Comparison of ENCODE assay signal across 8 cellular contexts in genomic region chr11:74626130-74626529, GRCh38.
"Had no signal": no experiment of that assay in that cellular context is flagged by ENCODE, and none has a peak within 500 bp of the region (broad histone marks: within the 10 kb centered on the region; RNA-seq: fewer than 3 reads in every experiment).

No MANE protein-coding gene starts in this region.

- DNase-seq: H9, HCEC 1CT, HFFc6, KG1 had no signal

- H3K27me3 Mint-ChIP-seq: IgD-negative memory B cell had no signal

- H3K4me1 Mint-ChIP-seq: GM23338, H9 had no signal

- H3K9me3 Mint-ChIP-seq: GM23338, H9, HFFc6, IgD-negative memory B cell had no signal

- H3K27ac Mint-ChIP-seq: GM23338, H9, HFFc6, IgD-negative memory B cell had no signal

- H3K4me3 Mint-ChIP-seq: GM23338, H9, HFFc6, IgD-negative memory B cell had no signal

- FAIRE-seq: H54, HepG2 had no signal
